ENCODE assay signal across 10 cellular contexts in genomic region chr2:42028571-42029148, GRCh38. TPM values are rescaled to one million over a fixed set of nuclear protein-coding genes. Genes with fewer than 3 reads are reported as not detected.
DNase-seq lines count a peak whose midpoint lies in the region; ATAC-seq and TF ChIP-seq lines count a peak whose summit lies in the region.
"Had no signal": no experiment of that assay in that cellular context is flagged by ENCODE, and none has a peak within 500 bp of the region (broad histone marks: within the 10 kb centered on the region; RNA-seq: fewer than 3 reads in every experiment).

No MANE protein-coding gene starts in this region.

- peaks cover 13 to 40% (median 38%) of the 10 kb centered on the region in 5 donors for H3K27me3 Mint-ChIP-seq in naive thymus-derived CD4-positive, alpha-beta T cell

- no peaks in the 10 kb centered on the region for H3K36me3 Mint-ChIP-seq in naive thymus-derived CD4-positive, alpha-beta T cell

- H3K9me3 Mint-ChIP-seq in naive thymus-derived CD4-positive, alpha-beta T cell, result no peaks in the 10 kb centered on the region

- no peaks in the 10 kb centered on the region for H3K9me3 ChIP-seq in naive thymus-derived CD4-positive, alpha-beta T cell (ENCODE audit: control insufficient read depth in 2 of 3, low read length in 3 of 3)
- no peaks in the 10 kb centered on the region for H3K9me3 ChIP-seq in mucosa of descending colon
- H3K9me3 ChIP-seq: thoracic aorta had no signal

- CTCF ChIA-PET in naive thymus-derived CD4-positive, alpha-beta T cell (lab: Charles Lee), result no interaction called here

- POLR2A ChIA-PET in naive thymus-derived CD4-positive, alpha-beta T cell (lab: Charles Lee), result no interaction called here

- DNase-seq in middle frontal gyrus (ENCODE audit: extremely low spot score, low spot score), result peak; percentile 58
- DNase-seq in naive thymus-derived CD4-positive, alpha-beta T cell, result no peak
- no peak for DNase-seq in germinal center (ENCODE audit: low spot score)
- no peak for DNase-seq in C1 segment of cervical spinal cord (lab: John Stamatoyannopoulos, UW)
- no peak for DNase-seq in mucosa of descending colon

- no peak for TF ChIP-seq POLR2A in GM18505 (IDR thresholded peaks at IDR 0.05; ENCODE audit: borderline replicate concordance, extremely low read depth, insufficient read depth, insufficient read length)

- H3K4me3 Mint-ChIP-seq in naive thymus-derived CD4-positive, alpha-beta T cell, result no peak overlapping the region

- no peaks in the 10 kb centered on the region for H3K36me3 ChIP-seq in naive thymus-derived CD4-positive, alpha-beta T cell (ENCODE audit: control insufficient read depth in 2 of 3, insufficient read depth in 3 of 3, low read length in 3 of 3)
- H3K36me3 ChIP-seq in mucosa of descending colon (ENCODE audit: low read depth), result no peaks in the 10 kb centered on the region
- H3K36me3 ChIP-seq: thoracic aorta had no signal

- H3K4me1 ChIP-seq in naive thymus-derived CD4-positive, alpha-beta T cell (ENCODE audit: control insufficient read depth in 2 of 2, insufficient read depth in 2 of 2, low read length in 2 of 2), result no peaks in the 10 kb centered on the region
- H3K4me1 ChIP-seq in mucosa of descending colon (ENCODE audit: low read depth), result no peaks in the 10 kb centered on the region

- H3K4me1 Mint-ChIP-seq in naive thymus-derived CD4-positive, alpha-beta T cell, result peaks cover 0 to 5% (median 0%) of the 10 kb centered on the region in 7 donors

- intact Hi-C loops in naive thymus-derived CD4-positive, alpha-beta T cell (cut with micrococcal nuclease), result no loop called here
- intact Hi-C loops in mucosa of descending colon (cut with DNase I, micrococcal nuclease), result no loop called here

- TF ChIP-seq CTCF in mucosa of descending colon (IDR thresholded peaks at IDR 0.05), result no peak

- peak overlapping the region in 1 of 9 donors; percentile 28 for H3K27ac Mint-ChIP-seq in naive thymus-derived CD4-positive, alpha-beta T cell

- ATAC-seq in GM18505 (IDR thresholded peaks at IDR 0.05; ENCODE audit: unreplicated experiment) (peak; percentile 76), GM21723 (IDR thresholded peaks at IDR 0.05; ENCODE audit: unreplicated experiment) (peak; percentile 79), HG03575 (IDR thresholded peaks at IDR 0.05; ENCODE audit: extremely low read depth, insufficient number of reproducible peaks, low FRiP score, unreplicated experiment) (peak; percentile 69), mucosa of descending colon (no peak)
- no peak for ATAC-seq in naive thymus-derived CD4-positive, alpha-beta T cell
- ATAC-seq: K562 had no signal

- H3K27ac ChIP-seq in naive thymus-derived CD4-positive, alpha-beta T cell (ENCODE audit: low read depth, low read length), result no peak overlapping the region
- H3K27ac ChIP-seq: thoracic aorta had no signal

- no peak overlapping the region for H3K4me3 ChIP-seq in naive thymus-derived CD4-positive, alpha-beta T cell (ENCODE audit: low read length)
- H3K4me3 ChIP-seq in mucosa of descending colon, result no peak overlapping the region
- H3K4me3 ChIP-seq: K562, thoracic aorta had no signal

- H3K27me3 ChIP-seq in naive thymus-derived CD4-positive, alpha-beta T cell (ENCODE audit: control insufficient read depth in 2 of 2, insufficient read depth in 2 of 2, low read length in 2 of 2), result no peaks in the 10 kb centered on the region

RNA-seq across cellular contexts. Expression of gene PKDCC, which starts 19.2 kb away (rescaled TPM):
- not detected for total RNA-seq in naive thymus-derived CD4-positive, alpha-beta T cell
- not detected for polyA plus RNA-seq in naive thymus-derived CD4-positive, alpha-beta T cell
- total RNA-seq in mucosa of descending colon, result 10 to 100 TPM; 79.3 to 88.8 (median 80.7) TPM

Comparison
In these comparisons a context has a peak if more than half of its experiments do, and no peak if none do; other contexts are left out.
1. ATAC-seq: peak in GM18505 (single experiment), GM21723 (single experiment) and HG03575 (single experiment); none in naive thymus-derived CD4-positive, alpha-beta T cell (single experiment) and mucosa of descending colon (single experiment).
2. RNA of gene PKDCC, which starts 19.2 kb away (total RNA-seq): 79.3 to 88.8 TPM in mucosa of descending colon; not detected in naive thymus-derived CD4-positive, alpha-beta T cell; every median in the first group is over 10 times any median in the second.